Comparison of ENCODE assay signal across 17 cellular contexts in the genomic region with DNA sequence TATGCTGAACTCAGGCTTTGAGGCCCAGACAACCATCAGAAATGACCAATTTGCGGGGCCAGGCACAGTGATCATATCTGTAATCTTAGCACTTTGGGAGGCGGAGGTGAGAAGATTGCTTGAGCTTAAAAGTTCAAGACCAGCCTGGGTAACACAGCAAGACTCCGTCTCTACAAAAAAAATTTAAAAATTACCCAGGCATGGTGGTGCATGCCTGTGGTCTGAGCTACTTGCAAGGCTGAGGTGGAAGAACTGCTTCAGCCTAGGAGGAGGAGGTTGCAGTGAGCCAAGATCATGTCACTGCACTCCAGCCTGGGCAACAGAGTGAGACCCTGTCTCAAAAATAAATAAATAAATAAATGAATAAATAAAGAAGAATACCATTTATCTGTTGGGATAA.
"Had no signal": no experiment of that assay in that cellular context is flagged by ENCODE, and none has a peak within 500 bp of the region (broad histone marks: within the 10 kb centered on the region; RNA-seq: fewer than 3 reads in every experiment).

No MANE protein-coding gene starts in this region.

- H3K27ac ChIP-seq: right atrium auricular region, transverse colon had no signal

- ATAC-seq: activated CD8-positive, alpha-beta memory T cell treated with anti-CD3 and anti-CD28 coated beads, Interleukin-2, amount 10 ng/mL, durations not matched to agents 7 days and 5 days; activated T-cell treated with anti-CD3 and anti-CD28 coated beads, Interleukin-2, amount 50 U/mL, for 4 hours; gastroesophageal sphincter; left colon; stimulated activated naive B cell treated with anti-CD40 and anti-IgM and Interleukin-4, amounts not matched to agents 10 μg/mL and 1 μg/mL and 100 μg/mL, for 72 hours had no signal

- H3K4me3 ChIP-seq: cardiac muscle cell, gastroesophageal sphincter, right atrium auricular region, spleen, transverse colon had no signal

- FAIRE-seq: colon had no signal

- DNase-seq: activated CD4-positive, alpha-beta T cell treated with anti-CD3 and anti-CD28 coated beads, Interleukin-2, amount 50 U/mL, for 4 hours; activated CD4-positive, CD25-positive, alpha-beta regulatory T cell; activated CD8-positive, alpha-beta memory T cell treated with anti-CD3 and anti-CD28 coated beads, Interleukin-2, amount 10 ng/mL, durations not matched to agents 7 days and 5 days; activated gamma-delta T cell; activated T-cell treated with anti-CD3 and anti-CD28 coated beads, Interleukin-2, amount 50 U/mL, for 4 hours; hippocampal formation; left colon; SIG-M5; spleen; stimulated activated CD4-positive, alpha-beta T cell treated with anti-CD3 and anti-CD28 coated beads, Interleukin-2, amount 100 ng/mL, for 24 hours; stimulated activated naive B cell treated with anti-CD40 and anti-IgM and Interleukin-4, amounts not matched to agents 10 μg/mL and 1 μg/mL and 100 μg/mL, for 72 hours; T-helper 2 cell; transverse colon had no signal

- H3K36me3 ChIP-seq: cardiac muscle cell, gastroesophageal sphincter, right atrium auricular region, spleen, transverse colon had no signal

- H3K9me3 ChIP-seq: gastroesophageal sphincter, right atrium auricular region, spleen, transverse colon had no signal

- H3K27me3 ChIP-seq: cardiac muscle cell, gastroesophageal sphincter, right atrium auricular region, spleen, transverse colon had no signal
